In the genomic region with DNA sequence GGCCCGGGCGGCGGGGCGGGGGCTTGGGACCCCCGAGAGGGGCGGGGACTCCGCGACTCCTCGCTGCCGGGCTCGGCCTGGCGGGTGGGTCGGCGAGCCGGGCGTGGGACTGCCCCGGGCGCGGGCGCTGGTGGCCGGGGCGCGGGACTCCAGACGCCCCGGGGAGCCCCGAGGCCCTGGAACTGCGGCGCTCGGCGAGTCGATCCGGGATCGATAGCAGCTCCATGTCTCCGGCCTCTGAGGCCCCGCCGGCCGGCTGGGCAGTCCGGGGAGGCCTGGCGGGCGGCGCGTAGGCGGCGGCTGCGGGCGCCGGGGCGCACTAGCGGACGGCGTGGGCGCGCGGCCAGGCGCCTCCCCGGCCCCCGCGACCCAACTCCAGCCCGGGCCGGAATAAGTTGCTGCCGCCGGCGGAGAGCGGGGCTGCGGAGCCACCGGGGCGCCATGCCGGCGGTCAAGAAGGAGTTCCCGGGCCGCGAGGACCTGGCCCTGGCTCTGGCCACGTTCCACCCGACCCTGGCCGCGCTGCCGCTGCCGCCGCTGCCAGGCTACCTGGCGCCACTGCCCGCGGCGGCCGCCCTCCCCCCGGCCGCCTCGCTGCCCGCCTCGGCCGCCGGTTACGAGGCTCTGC, we compare ENCODE assay signal across 9 cellular contexts. TPM values are rescaled to one million over a fixed set of nuclear protein-coding genes. Genes with fewer than 3 reads are reported as not detected.
DNase-seq lines count a peak whose midpoint lies in the region; ATAC-seq, FAIRE-seq and TF ChIP-seq lines count a peak whose summit lies in the region.
"Had no signal": no experiment of that assay in that cellular context is flagged by ENCODE, and none has a peak within 500 bp of the region (broad histone marks: within the 10 kb centered on the region; RNA-seq: fewer than 3 reads in every experiment).

No MANE protein-coding gene starts in this region.

- peak overlapping the region in 1 of 2 experiments; percentile 82 for H3K4ac ChIP-seq in mesenchymal stem cell (ENCODE audit: low read depth in 1 of 2, low read length in 2 of 2)

- H3K4me2 ChIP-seq in K562 (ENCODE audit: insufficient read depth, low read length) (peak overlapping the region; percentile 65; the same call in 1 of the 2 replicates), mesenchymal stem cell (ENCODE audit: low read length, poor library complexity, severe bottlenecking) (peak overlapping the region; percentile 71)

- no peaks in the 10 kb centered on the region for H3K9me3 ChIP-seq in heart left ventricle
- H3K9me3 ChIP-seq in K562 (replicated peaks; ENCODE audit: control insufficient read depth, insufficient read depth, low read depth, low read length): no peaks in the 10 kb centered on the region
- no peaks in the 10 kb centered on the region for H3K9me3 ChIP-seq in mesenchymal stem cell (ENCODE audit: control insufficient read depth, low read length)
- no peaks in the 10 kb centered on the region for H3K9me3 ChIP-seq in uterus

- H3K27ac ChIP-seq in heart left ventricle (peak overlapping the region in 3 of 12 donors; percentile 29 to 53 (median 43)), K562 (ENCODE audit: extremely low read depth, low read depth, low read length) (no peak overlapping the region), mesenchymal stem cell (ENCODE audit: low read length, poor library complexity, severe bottlenecking) (no peak overlapping the region), uterus (no peak overlapping the region)

- H3K4me1 ChIP-seq in heart left ventricle (peaks cover 0 to 50% (median 33%) of the 10 kb centered on the region in 12 donors), K562 (replicated peaks in 1 of 2; ENCODE audit: control insufficient read depth in 2 of 2, insufficient read depth in 2 of 2, low read length in 2 of 2) (peaks cover 21 to 94% of the 10 kb centered on the region in 2 experiments), mesenchymal stem cell (ENCODE audit: control insufficient read depth, insufficient read depth, low read depth, low read length) (peaks cover 54% of the 10 kb centered on the region), uterus (peaks cover 10 to 48% of the 10 kb centered on the region in 2 donors)

- H3K36me3 Mint-ChIP-seq in mesothelial cell of epicardium: peaks cover 5% of the 10 kb centered on the region
- H3K36me3 Mint-ChIP-seq: natural killer cell treated with Interleukin-12 subunit alpha and Interleukin-12 subunit beta and Interleukin-15 and Interleukin-18, amount 100 ng/mL, for 72 hours had no signal

- no peak overlapping the region for H2BK5ac ChIP-seq in mesenchymal stem cell (ENCODE audit: low read depth, low read length, poor library complexity, severe bottlenecking)

- BruUV-seq in K562 (replicated peaks; lab: Mats Ljungman, UMichigan): no TSS peak

- in situ Hi-C loops in K562 (cut with MboI): no loop called here

- intact Hi-C loops in heart left ventricle (cut with DNase I) (no loop called here), Right ventricle myocardium superior (cut with DNase I) (no loop called here), K562 (cut with micrococcal nuclease) (loop anchor here (5.0 kb wide), 1 partner anchor 138 kb away; no protein-coding TSS in a partner anchor), uterus (cut with DNase I; ENCODE audit: low total_unique reads) (no loop called here)

- TF ChIP-seq EP300 in K562 (IDR thresholded peaks at IDR 0.05; ENCODE audit: low read length): no peak

- peak overlapping the region; percentile 52 to 88 for H3K18ac ChIP-seq in mesenchymal stem cell (ENCODE audit: low read depth in 1 of 2, low read length in 2 of 2)

- H3K27me3 ChIP-seq in heart left ventricle: peaks cover 30 to 96% (median 51%) of the 10 kb centered on the region in 9 donors
- peaks cover 36 to 77% of the 10 kb centered on the region in 2 experiments for H3K27me3 ChIP-seq in K562 (ENCODE audit: control insufficient read depth in 2 of 2, insufficient read depth in 2 of 2, low read length in 2 of 2)
- peaks cover 63 to 71% of the 10 kb centered on the region in 2 experiments for H3K27me3 ChIP-seq in mesenchymal stem cell (ENCODE audit: control insufficient read depth in 1 of 2, insufficient read depth in 1 of 2, low read length in 2 of 2)
- H3K27me3 ChIP-seq in uterus: no peaks in the 10 kb centered on the region

- no peak for TF ChIP-seq POLR2A in heart left ventricle (IDR thresholded peaks at IDR 0.05)
- no peak for TF ChIP-seq POLR2A in K562 (conservative IDR thresholded peaks at IDR 0.05)
- TF ChIP-seq POLR2A in uterus (IDR thresholded peaks at IDR 0.05): no peak

- peak overlapping the region in 1 of 2 experiments; percentile 87; a peak in 2 of 4 replicates for H3K9ac ChIP-seq in K562 (ENCODE audit: insufficient read depth in 1 of 2, low read depth in 2 of 2, low read length in 2 of 2)
- H3K9ac ChIP-seq in mesenchymal stem cell (ENCODE audit: low read length): no peak overlapping the region

- no peak overlapping the region for H3K27ac Mint-ChIP-seq in mesothelial cell of epicardium
- H3K27ac Mint-ChIP-seq: natural killer cell treated with Interleukin-12 subunit alpha and Interleukin-12 subunit beta and Interleukin-15 and Interleukin-18, amount 100 ng/mL, for 72 hours had no signal

- H2AFZ ChIP-seq in K562 (ENCODE audit: low read depth, low read length): no peak overlapping the region
- no peak overlapping the region for H2AFZ ChIP-seq in mesenchymal stem cell (ENCODE audit: low read depth, low read length)

- H3K36me3 ChIP-seq in heart left ventricle (no peaks in the 10 kb centered on the region), K562 (ENCODE audit: control insufficient read depth, insufficient read depth, low read length) (no peaks in the 10 kb centered on the region), mesenchymal stem cell (ENCODE audit: control insufficient read depth in 1 of 2, insufficient read depth in 2 of 2, low read depth in 1 of 2, low read length in 2 of 2) (peaks cover 0 to 2% of the 10 kb centered on the region in 2 experiments), uterus (no peaks in the 10 kb centered on the region)

- WGBS in heart left ventricle, 4 donors: 0 to 1% (median 0%) methylated on average over 8 to 92 of the region's 92 CpGs
- WGBS in K562 (ENCODE audit: insufficient coverage, low coverage, missing lambda C conversion rate): under 1% methylated on average over 54 of the region's 92 CpGs
- WGBS in mesenchymal stem cell: under 1% methylated on average over 58 of the region's 92 CpGs

- peak overlapping the region; percentile 79 for H2BK15ac ChIP-seq in mesenchymal stem cell (ENCODE audit: low read depth, poor library complexity, severe bottlenecking)

- peak overlapping the region; percentile 38 for H4K8ac ChIP-seq in mesenchymal stem cell (ENCODE audit: low read length)

- no peak overlapping the region for H3K4me3 Mint-ChIP-seq in mesothelial cell of epicardium

- H3K4me1 Mint-ChIP-seq in mesothelial cell of epicardium: peaks cover 59% of the 10 kb centered on the region

- H3K9me1 ChIP-seq in K562 (ENCODE audit: control insufficient read depth, insufficient read depth, low read length): no peaks in the 10 kb centered on the region

- H3K23ac ChIP-seq in mesenchymal stem cell (ENCODE audit: low read length in 2 of 2): peak overlapping the region in 1 of 2 experiments; percentile 30

- no peak for ATAC-seq in heart left ventricle
- ATAC-seq in Right ventricle myocardium superior (ENCODE audit: poor library complexity): no peak
- ATAC-seq in K562: no peak

- POLR2A ChIA-PET in K562 (lab: Yijun Ruan, JAX): no interaction called here

- H2BK12ac ChIP-seq in mesenchymal stem cell (ENCODE audit: low read length in 2 of 2): peak overlapping the region in 1 of 2 experiments; percentile 65

- TF ChIP-seq CTCF in heart left ventricle (IDR thresholded peaks at IDR 0.05) (no peak), K562 (IDR thresholded peaks at IDR 0.05 in 2 of 3, conservative IDR thresholded peaks at IDR 0.05 in 1 of 3; ENCODE audit: insufficient read depth in 2 of 3, low read depth in 1 of 3, low read length in 3 of 3) (no peak), uterus (IDR thresholded peaks at IDR 0.05) (no peak), mesothelial cell of epicardium (IDR thresholded peaks at IDR 0.05; ENCODE audit: unreplicated experiment) (no peak)

- DNase-seq in heart left ventricle: no peak
- no peak for DNase-seq in Right ventricle myocardium superior
- DNase-seq in K562 (ENCODE audit: extremely low read depth in 1 of 4, low spot score in 3 of 4): peak in 1 of 4 experiments; percentile 50
- DNase-seq in mesenchymal stem cell: no peak
- DNase-seq in uterus: no peak
- DNase-seq in mesothelial cell of epicardium (ENCODE audit: low spot score in 2 of 2, unreplicated experiment in 2 of 2): no peak
- no peak for DNase-seq in activated CD8-positive, alpha-beta memory T cell treated with anti-CD3 and anti-CD28 coated beads, Interleukin-2, amount 50 U/mL, for 48 hours
- no peak for DNase-seq in central memory CD4-positive, alpha-beta T cell

- H4K91ac ChIP-seq in mesenchymal stem cell (ENCODE audit: low read length): no peak overlapping the region

- H2BK120ac ChIP-seq in mesenchymal stem cell (ENCODE audit: low read depth, low read length): peak overlapping the region; percentile 11

- H3K4me3 ChIP-seq in heart left ventricle (peak overlapping the region in 11 of 12 donors; percentile 35 to 71 (median 52)), K562 (peak overlapping the region; percentile 44), mesenchymal stem cell (ENCODE audit: insufficient read depth in 1 of 2, low read depth in 1 of 2, low read length in 2 of 2) (peak overlapping the region; percentile 46 to 55), uterus (peak overlapping the region; percentile 13 to 40)

- no peaks in the 10 kb centered on the region for H3K79me2 ChIP-seq in K562 (ENCODE audit: control insufficient read depth, insufficient read depth, low read length)

- CTCF ChIA-PET in K562 (lab: Yijun Ruan, JAX; ENCODE audit: low intra/inter-chr PET ratio): interaction anchor here (0.6 kb wide), 1 partner anchor 17 kb away, joined by 4 read pairs; no protein-coding TSS in a partner anchor

- H3K9me3 Mint-ChIP-seq in mesothelial cell of epicardium: no peaks in the 10 kb centered on the region
- H3K9me3 Mint-ChIP-seq: natural killer cell treated with Interleukin-12 subunit alpha and Interleukin-12 subunit beta and Interleukin-15 and Interleukin-18, amount 100 ng/mL, for 72 hours had no signal

- H4K20me1 ChIP-seq in K562 (replicated peaks; ENCODE audit: control insufficient read depth, insufficient read depth, low read length): peaks cover 62% of the 10 kb centered on the region

- no peak for FAIRE-seq in K562 (lab: Jason Lieb, UNC)

- no peak overlapping the region for H2AK5ac ChIP-seq in mesenchymal stem cell (ENCODE audit: low read length, severe bottlenecking)

- no peaks in the 10 kb centered on the region for H3K27me3 Mint-ChIP-seq in mesothelial cell of epicardium (ENCODE audit: low read depth)

- H3K79me1 ChIP-seq in mesenchymal stem cell (replicated peaks; ENCODE audit: low read length, poor library complexity, severe bottlenecking): no peaks in the 10 kb centered on the region

- no peak overlapping the region for H3K14ac ChIP-seq in mesenchymal stem cell (ENCODE audit: low read length in 2 of 2)

- no peak for TF ChIP-seq RAD21 in K562 (CRISPR knock-in tag; conservative IDR thresholded peaks at IDR 0.05 in 1 of 2, IDR thresholded peaks at IDR 0.05 in 1 of 2)

RNA-seq across cellular contexts. Expression of gene SAMD11, which starts 0.4 kb away (rescaled TPM):
- 1 to 10 TPM in 4 of 9 donors, under 1 TPM in 5; 0.38 to 3.2 (median 0.96) TPM for total RNA-seq in heart left ventricle
- polyA plus RNA-seq in heart left ventricle: 1 to 10 TPM in 1 of 2 donors, under 1 TPM in 1; 0.54 to 1.3 TPM
- 1.5 TPM for total RNA-seq in Right ventricle myocardium superior
- total RNA-seq in K562 (2011; cell fraction: chromatin; rRNA removed; ENCODE audit: low replicate concordance): 0.42 and 1.3 TPM in 2 replicates
- 1.2 and 1.8 TPM in 2 replicates for total RNA-seq in K562 (2011; cell fraction: nucleolus; rRNA removed)
- total RNA-seq in K562 (2011; cell fraction: nucleoplasm; rRNA removed): 0.31 and 0.44 TPM in 2 replicates
- total RNA-seq in K562 (2014; rRNA removed): 0.41 and 0.82 TPM in 2 replicates
- 0.07 TPM in 1 of 2 replicates, not detected in the other for total RNA-seq in K562 (2014; rRNA removed; fragmentation: Illumina TruSeq; extraction: Trizol)
- total RNA-seq in K562 (2015; rRNA removed; fragmentation: Illumina TruSeq; extraction: Trizol): 0.11 and 0.26 TPM in 2 replicates
- 0.38 and 0.49 TPM in 2 replicates for total RNA-seq in K562 (2021)
- 0.24 and 0.31 TPM in 2 replicates for polyA plus RNA-seq in K562 (2011; rRNA removed)
- 0.37 and 0.73 TPM in 2 replicates for polyA plus RNA-seq in K562 (2011; cell fraction: cytosol; rRNA removed)
- polyA plus RNA-seq in K562 (2011; cell fraction: nucleus; rRNA removed): 1.6 and 3.1 TPM in 2 replicates
- polyA plus RNA-seq in K562 (2012): 0.36 and 0.64 TPM in 2 replicates
- not detected in 2 replicates for polyA plus RNA-seq in K562 (2014; fragmentation: Illumina TruSeq; extraction: Trizol)
- polyA plus RNA-seq in K562 (2014; fragmentation: Nextera tagmentation; extraction: Ambion mirVana): under 1 TPM in 1 of 2 experiments, not detected in 1; 0.08 TPM
- 0.07 and 0.32 TPM in 2 replicates for polyA plus RNA-seq in K562 (2014; rRNA removed)
- polyA minus RNA-seq in K562 (2011; rRNA and poly(A)+ RNA removed): not detected in 2 replicates
- 1.3 and 3.5 TPM in 2 replicates for polyA minus RNA-seq in K562 (2011; cell fraction: cytosol; rRNA and poly(A)+ RNA removed)
- polyA minus RNA-seq in K562 (2011; cell fraction: nucleus; rRNA and poly(A)+ RNA removed): 0.94 and 1.6 TPM in 2 replicates
- polyA plus RNA-seq in mesenchymal stem cell (2013, experiment 1 of 2): 2.2 TPM
- polyA plus RNA-seq in mesenchymal stem cell (2013, experiment 2 of 2): 1.9 TPM
- 10 to 100 TPM in 2 of 4 donors, 1 to 10 TPM in 2; 1.0 to 40.7 (median 13.8) TPM for total RNA-seq in uterus
- total RNA-seq in mesothelial cell of epicardium: 303 to 325 TPM (median 313 TPM) in 3 replicates
- total RNA-seq: natural killer cell treated with Interleukin-12 subunit alpha and Interleukin-12 subunit beta and Interleukin-15 and Interleukin-18, amount 100 ng/mL, for 72 hours had no signal

RNA-seq across cellular contexts. Expression of gene NOC2L, which starts 35.0 kb away (rescaled TPM):
- total RNA-seq in heart left ventricle: 10 to 100 TPM; 36.0 to 63.6 (median 43.3) TPM
- polyA plus RNA-seq in heart left ventricle: 10 to 100 TPM; 55.1 to 85.3 TPM
- total RNA-seq in Right ventricle myocardium superior: 42.8 TPM
- 185 and 348 TPM in 2 replicates for total RNA-seq in K562 (2011; cell fraction: chromatin; rRNA removed; ENCODE audit: low replicate concordance)
- total RNA-seq in K562 (2011; cell fraction: nucleolus; rRNA removed): 202 and 208 TPM in 2 replicates
- total RNA-seq in K562 (2011; cell fraction: nucleoplasm; rRNA removed): 191 and 196 TPM in 2 replicates
- total RNA-seq in K562 (2014; rRNA removed): 363 and 418 TPM in 2 replicates
- 111 and 128 TPM in 2 replicates for total RNA-seq in K562 (2014; rRNA removed; fragmentation: Illumina TruSeq; extraction: Trizol)
- 214 and 216 TPM in 2 replicates for total RNA-seq in K562 (2015; rRNA removed; fragmentation: Illumina TruSeq; extraction: Trizol)
- total RNA-seq in K562 (2021): 407 and 410 TPM in 2 replicates
- polyA plus RNA-seq in K562 (2011; rRNA removed): 86.6 and 118 TPM in 2 replicates
- polyA plus RNA-seq in K562 (2011; cell fraction: cytosol; rRNA removed): 166 and 242 TPM in 2 replicates
- polyA plus RNA-seq in K562 (2011; cell fraction: nucleus; rRNA removed): 153 and 201 TPM in 2 replicates
- 162 and 252 TPM in 2 replicates for polyA plus RNA-seq in K562 (2012)
- polyA plus RNA-seq in K562 (2014; fragmentation: Illumina TruSeq; extraction: Trizol): 200 and 279 TPM in 2 replicates
- 1 to 10 TPM; 4.0 to 9.7 TPM for polyA plus RNA-seq in K562 (2014; fragmentation: Nextera tagmentation; extraction: Ambion mirVana)
- 260 and 299 TPM in 2 replicates for polyA plus RNA-seq in K562 (2014; rRNA removed)
- polyA minus RNA-seq in K562 (2011; rRNA and poly(A)+ RNA removed): 113 and 170 TPM in 2 replicates
- 169 and 187 TPM in 2 replicates for polyA minus RNA-seq in K562 (2011; cell fraction: cytosol; rRNA and poly(A)+ RNA removed)
- 36.1 and 52.3 TPM in 2 replicates for polyA minus RNA-seq in K562 (2011; cell fraction: nucleus; rRNA and poly(A)+ RNA removed)
- polyA plus RNA-seq in mesenchymal stem cell (2013, experiment 1 of 2): 32.5 TPM
- polyA plus RNA-seq in mesenchymal stem cell (2013, experiment 2 of 2): 33.0 TPM
- total RNA-seq in uterus: 10 to 100 TPM; 21.8 to 58.8 (median 37.5) TPM
- 69.3 to 73.1 TPM (median 69.8 TPM) in 3 replicates for total RNA-seq in mesothelial cell of epicardium

RNA-seq across cellular contexts. Expression of gene KLHL17, which starts 36.3 kb away (rescaled TPM):
- total RNA-seq in heart left ventricle (1 to 10 TPM; 1.6 to 6.8 (median 4.7) TPM), Right ventricle myocardium superior (5.6 TPM), K562 (2014; rRNA removed) (30.7 and 30.8 TPM in 2 replicates), K562 (2014; rRNA removed; fragmentation: Illumina TruSeq; extraction: Trizol) (1.5 and 2.9 TPM in 2 replicates), K562 (2015; rRNA removed; fragmentation: Illumina TruSeq; extraction: Trizol) (13.0 and 16.3 TPM in 2 replicates), K562 (2021) (58.1 and 71.4 TPM in 2 replicates), uterus (10 to 100 TPM in 2 of 4 donors, 1 to 10 TPM in 2; 1.8 to 15.3 (median 9.6) TPM), mesothelial cell of epicardium (44.7 to 49.8 TPM (median 47.0 TPM) in 3 replicates)
- polyA plus RNA-seq in heart left ventricle (1 to 10 TPM; 5.4 to 5.5 TPM), K562 (2011; rRNA removed) (18.6 and 49.7 TPM in 2 replicates), K562 (2014; fragmentation: Illumina TruSeq; extraction: Trizol) (7.2 and 22.1 TPM in 2 replicates), K562 (2014; fragmentation: Nextera tagmentation; extraction: Ambion mirVana) (under 1 TPM; 0.14 to 0.55 TPM), K562 (2014; rRNA removed) (67.3 and 84.8 TPM in 2 replicates)
- 105 and 413 TPM in 2 replicates for total RNA-seq in K562 (2011; cell fraction: chromatin; rRNA removed; ENCODE audit: low replicate concordance)
- 347 and 361 TPM in 2 replicates for total RNA-seq in K562 (2011; cell fraction: nucleolus; rRNA removed)
- total RNA-seq in K562 (2011; cell fraction: nucleoplasm; rRNA removed): 167 and 188 TPM in 2 replicates
- 22.8 and 35.9 TPM in 2 replicates for polyA plus RNA-seq in K562 (2011; cell fraction: cytosol; rRNA removed)
- polyA plus RNA-seq in K562 (2011; cell fraction: nucleus; rRNA removed): 819 and 946 TPM in 2 replicates
- 31.2 and 45.6 TPM in 2 replicates for polyA plus RNA-seq in K562 (2012)
- 3.4 and 5.1 TPM in 2 replicates for polyA minus RNA-seq in K562 (2011; rRNA and poly(A)+ RNA removed)
- polyA minus RNA-seq in K562 (2011; cell fraction: cytosol; rRNA and poly(A)+ RNA removed): 8.9 and 14.1 TPM in 2 replicates
- polyA minus RNA-seq in K562 (2011; cell fraction: nucleus; rRNA and poly(A)+ RNA removed): 72.0 and 97.5 TPM in 2 replicates
- 11.5 TPM for polyA plus RNA-seq in mesenchymal stem cell (2013, experiment 1 of 2)
- 12.5 TPM for polyA plus RNA-seq in mesenchymal stem cell (2013, experiment 2 of 2)

RNA-seq across cellular contexts. Expression of gene PLEKHN1, which starts 42.2 kb away (rescaled TPM):
- total RNA-seq in heart left ventricle (under 1 TPM in 2 of 9 donors, not detected in 7; 0.37 to 0.63 TPM), Right ventricle myocardium superior (not detected), K562 (2014; rRNA removed) (0.09 and 0.69 TPM in 2 replicates), K562 (2014; rRNA removed; fragmentation: Illumina TruSeq; extraction: Trizol) (0.07 TPM in 1 of 2 replicates, not detected in the other), K562 (2015; rRNA removed; fragmentation: Illumina TruSeq; extraction: Trizol) (0.11 and 0.18 TPM in 2 replicates), K562 (2021) (1.2 and 1.5 TPM in 2 replicates), uterus (1 to 10 TPM in 1 of 4 donors, not detected in 3; 1.1 TPM), mesothelial cell of epicardium (33.6 to 36.0 TPM (median 34.4 TPM) in 3 replicates)
- polyA plus RNA-seq in heart left ventricle (under 1 TPM; 0.15 TPM), K562 (2011; rRNA removed) (0.13 and 0.34 TPM in 2 replicates), K562 (2014; fragmentation: Illumina TruSeq; extraction: Trizol) (0.13 and 0.69 TPM in 2 replicates), K562 (2014; fragmentation: Nextera tagmentation; extraction: Ambion mirVana) (not detected), K562 (2014; rRNA removed) (0.52 and 0.80 TPM in 2 replicates)
- 0.99 and 3.5 TPM in 2 replicates for total RNA-seq in K562 (2011; cell fraction: chromatin; rRNA removed; ENCODE audit: low replicate concordance)
- 1.2 and 2.6 TPM in 2 replicates for total RNA-seq in K562 (2011; cell fraction: nucleolus; rRNA removed)
- total RNA-seq in K562 (2011; cell fraction: nucleoplasm; rRNA removed): 0.88 and 1.6 TPM in 2 replicates
- 0.12 and 0.37 TPM in 2 replicates for polyA plus RNA-seq in K562 (2011; cell fraction: cytosol; rRNA removed)
- polyA plus RNA-seq in K562 (2011; cell fraction: nucleus; rRNA removed): 2.6 and 3.6 TPM in 2 replicates
- polyA plus RNA-seq in K562 (2012): 0.47 and 1.4 TPM in 2 replicates
- polyA minus RNA-seq in K562 (2011; rRNA and poly(A)+ RNA removed): not detected in 2 replicates
- 0.55 TPM in 1 of 2 replicates, not detected in the other for polyA minus RNA-seq in K562 (2011; cell fraction: cytosol; rRNA and poly(A)+ RNA removed)
- polyA minus RNA-seq in K562 (2011; cell fraction: nucleus; rRNA and poly(A)+ RNA removed): 1.3 and 1.8 TPM in 2 replicates
- 0.75 TPM for polyA plus RNA-seq in mesenchymal stem cell (2013, experiment 1 of 2)
- 0.60 TPM for polyA plus RNA-seq in mesenchymal stem cell (2013, experiment 2 of 2)

RNA-seq across cellular contexts. Expression of gene PERM1, which starts 57.8 kb away (rescaled TPM):
- 100 to 1,000 TPM in 6 of 9 donors, 10 to 100 TPM in 3; 52.8 to 149 (median 104) TPM for total RNA-seq in heart left ventricle
- polyA plus RNA-seq in heart left ventricle: 100 to 1,000 TPM in 1 of 2 donors, 10 to 100 TPM in 1; 53.3 to 353 TPM
- total RNA-seq in Right ventricle myocardium superior: 170 TPM
- 0.30 and 1.0 TPM in 2 replicates for total RNA-seq in K562 (2011; cell fraction: chromatin; rRNA removed; ENCODE audit: low replicate concordance)
- 0.39 and 0.67 TPM in 2 replicates for total RNA-seq in K562 (2011; cell fraction: nucleolus; rRNA removed)
- total RNA-seq in K562 (2011; cell fraction: nucleoplasm; rRNA removed): 0.23 and 0.29 TPM in 2 replicates
- total RNA-seq in K562 (2014; rRNA removed): not detected in 2 replicates
- not detected in 2 replicates for total RNA-seq in K562 (2014; rRNA removed; fragmentation: Illumina TruSeq; extraction: Trizol)
- not detected in 2 replicates for total RNA-seq in K562 (2015; rRNA removed; fragmentation: Illumina TruSeq; extraction: Trizol)
- not detected in 2 replicates for total RNA-seq in K562 (2021)
- polyA plus RNA-seq in K562 (2011; rRNA removed): 0.04 TPM in 1 of 2 replicates, not detected in the other
- polyA plus RNA-seq in K562 (2011; cell fraction: cytosol; rRNA removed): 0.06 TPM in 1 of 2 replicates, not detected in the other
- polyA plus RNA-seq in K562 (2011; cell fraction: nucleus; rRNA removed): 0.18 and 0.25 TPM in 2 replicates
- 0.46 and 0.48 TPM in 2 replicates for polyA plus RNA-seq in K562 (2012)
- polyA plus RNA-seq in K562 (2014; fragmentation: Illumina TruSeq; extraction: Trizol): not detected in 2 replicates
- not detected for polyA plus RNA-seq in K562 (2014; fragmentation: Nextera tagmentation; extraction: Ambion mirVana)
- polyA plus RNA-seq in K562 (2014; rRNA removed): not detected in 2 replicates
- not detected in 2 replicates for polyA minus RNA-seq in K562 (2011; rRNA and poly(A)+ RNA removed)
- polyA minus RNA-seq in K562 (2011; cell fraction: cytosol; rRNA and poly(A)+ RNA removed): not detected in 2 replicates
- polyA minus RNA-seq in K562 (2011; cell fraction: nucleus; rRNA and poly(A)+ RNA removed): 0.33 TPM in 1 of 2 replicates, not detected in the other
- polyA plus RNA-seq in mesenchymal stem cell (2013, experiment 1 of 2): not detected
- not detected for polyA plus RNA-seq in mesenchymal stem cell (2013, experiment 2 of 2)
- 1 to 10 TPM in 1 of 4 donors, not detected in 3; 2.3 TPM for total RNA-seq in uterus
- total RNA-seq in mesothelial cell of epicardium: 1.6 to 2.8 TPM (median 2.7 TPM) in 3 replicates
- total RNA-seq: natural killer cell treated with Interleukin-12 subunit alpha and Interleukin-12 subunit beta and Interleukin-15 and Interleukin-18, amount 100 ng/mL, for 72 hours had no signal
